ENCODE assay signal across 30 cellular contexts in the genomic region with DNA sequence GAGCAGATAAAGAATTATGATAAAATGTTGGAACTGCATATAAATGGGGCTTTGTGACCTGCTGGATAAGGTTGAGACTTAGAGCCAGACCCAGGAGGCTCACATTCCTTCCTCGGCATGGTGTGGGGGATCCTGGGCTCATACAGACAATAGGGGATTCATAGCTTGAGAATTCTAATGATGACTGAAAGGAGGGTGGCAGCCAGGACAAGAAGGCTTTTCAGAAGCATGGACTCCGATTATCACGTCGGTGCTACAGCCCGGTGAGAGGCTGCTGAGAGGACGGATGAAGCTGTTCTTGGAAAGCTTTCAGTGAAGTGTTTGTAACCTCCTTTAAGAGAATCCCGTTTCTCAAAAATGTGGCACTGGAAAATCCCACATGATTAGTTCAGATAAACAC.
DNase-seq lines count a peak whose midpoint lies in the region; ATAC-seq, FAIRE-seq and TF ChIP-seq lines count a peak whose summit lies in the region.
"Had no signal": no experiment of that assay in that cellular context is flagged by ENCODE, and none has a peak within 500 bp of the region (broad histone marks: within the 10 kb centered on the region; RNA-seq: fewer than 3 reads in every experiment).

No MANE protein-coding gene starts in this region.

- DNase-seq in astrocyte (ENCODE audit: low read depth) (no peak), retina (peak; percentile 29), HFFc6 (no peak), NCI-H82 treated with DMSO at 0.1 percent for 48 hours (lab: John Stamatoyannopoulos, UW; ENCODE audit: unreplicated experiment) (no peak)
- DNase-seq: ACHN; activated CD8-positive, alpha-beta memory T cell treated with anti-CD3 and anti-CD28 coated beads, Interleukin-2, amount 50 U/mL, for 48 hours; activated CD8-positive, alpha-beta T cell treated with anti-CD3 and anti-CD28 coated beads for 36 hours; activated naive CD4-positive, alpha-beta T cell treated with Interleukin-2 at 50 U/mL for 16 hours; BE2C; brain microvascular endothelial cell; CD8-positive, alpha-beta memory T cell; cerebellar nuclear complex; EL; gastrocnemius medialis; KG1; left ventricle myocardium superior; MM.1S; NCI-H2029 treated with DMSO at 0.1 percent for 48 hours; NCI-H524 treated with DMSO at 0.1 percent for 48 hours; psoas muscle; sigmoid colon; stimulated activated CD4-positive, alpha-beta T cell treated with anti-CD3 and anti-CD28 coated beads, Interleukin-4, amount 100 ng/mL, for 1 hour; tibial artery had no signal

- no peaks in the 10 kb centered on the region for H4K20me1 ChIP-seq in astrocyte (ENCODE audit: insufficient read depth, low read length)

- H3K4me1 Mint-ChIP-seq in astrocyte (ENCODE audit: low read depth, unreplicated experiment) (peaks cover 15% of the 10 kb centered on the region), HFFc6 (ENCODE audit: low read depth) (peaks cover 57% of the 10 kb centered on the region)
- H3K4me1 Mint-ChIP-seq: CD8-positive, alpha-beta memory T cell had no signal

- H3K79me2 ChIP-seq in astrocyte (ENCODE audit: insufficient read depth, low read length) = no peaks in the 10 kb centered on the region

- no peaks in the 10 kb centered on the region for H3K9me3 ChIP-seq in HUES48 (ENCODE audit: control insufficient read depth, insufficient read depth, low read length)
- no peaks in the 10 kb centered on the region for H3K9me3 ChIP-seq in astrocyte (ENCODE audit: insufficient read depth, low read depth, low read length)
- H3K9me3 ChIP-seq in iPS-20b (ENCODE audit: insufficient read depth, low read depth, low read length) = no peaks in the 10 kb centered on the region
- H3K9me3 ChIP-seq: BE2C, gastrocnemius medialis, psoas muscle, sigmoid colon, tibial artery had no signal

- H3K4me2 ChIP-seq in astrocyte (ENCODE audit: low read length) = no peak overlapping the region

- H3K9ac ChIP-seq in HUES48 (ENCODE audit: low read depth, low read length) = no peak overlapping the region
- no peak overlapping the region for H3K9ac ChIP-seq in astrocyte (ENCODE audit: low read length)
- peak overlapping the region; percentile 36; the same call in 1 of the 2 replicates for H3K9ac ChIP-seq in iPS-20b (ENCODE audit: low read depth, low read length)

- H3K27me3 ChIP-seq in HUES48 (ENCODE audit: control insufficient read depth, insufficient read depth, low read length) = no peaks in the 10 kb centered on the region
- H3K27me3 ChIP-seq in astrocyte (ENCODE audit: insufficient read depth, low read length) = no peaks in the 10 kb centered on the region
- H3K27me3 ChIP-seq in iPS-20b (ENCODE audit: insufficient read depth, low read length) = no peaks in the 10 kb centered on the region
- H3K27me3 ChIP-seq: brain microvascular endothelial cell, tibial artery had no signal

- H3K27ac ChIP-seq in HUES48 (ENCODE audit: low read depth, low read length) (peak overlapping the region; percentile 65), astrocyte (ENCODE audit: low read depth, low read length) (no peak overlapping the region), iPS-20b (ENCODE audit: low read length) (peak overlapping the region; percentile 8)
- H3K27ac ChIP-seq: brain microvascular endothelial cell, gastrocnemius medialis, psoas muscle, sigmoid colon, tibial artery had no signal

- no peak for ATAC-seq in GM19455 (IDR thresholded peaks at IDR 0.05; ENCODE audit: unreplicated experiment)
- ATAC-seq: activated CD8-positive, alpha-beta T cell treated with anti-CD3 and anti-CD28 coated beads for 36 hours; gastrocnemius medialis; GM12878; psoas muscle had no signal

- H3K4me1 ChIP-seq in HUES48 (ENCODE audit: control insufficient read depth, insufficient read depth, low read length) (peaks cover 30% of the 10 kb centered on the region), astrocyte (ENCODE audit: insufficient read depth, low read length) (no peaks in the 10 kb centered on the region), iPS-20b (ENCODE audit: insufficient read depth, low read length) (peaks cover 28% of the 10 kb centered on the region)
- H3K4me1 ChIP-seq: BE2C, gastrocnemius medialis, psoas muscle, sigmoid colon, tibial artery had no signal

- H2AFZ ChIP-seq in astrocyte (ENCODE audit: low read depth, low read length) = no peak overlapping the region

- H3K36me3 ChIP-seq in HUES48 (ENCODE audit: control insufficient read depth, insufficient read depth, low read length) = no peaks in the 10 kb centered on the region
- no peaks in the 10 kb centered on the region for H3K36me3 ChIP-seq in astrocyte (ENCODE audit: insufficient read depth, low read length)
- H3K36me3 ChIP-seq in iPS-20b (ENCODE audit: insufficient read depth, low read depth, low read length) = no peaks in the 10 kb centered on the region
- H3K36me3 ChIP-seq: BE2C, brain microvascular endothelial cell, gastrocnemius medialis, sigmoid colon, tibial artery had no signal

- no peaks in the 10 kb centered on the region for H3K27me3 Mint-ChIP-seq in astrocyte (ENCODE audit: low read depth, unreplicated experiment)
- peaks cover 2% of the 10 kb centered on the region; the same call in 1 of the 2 replicates for H3K27me3 Mint-ChIP-seq in HFFc6 (ENCODE audit: insufficient read depth)

- H3K27ac Mint-ChIP-seq in astrocyte (ENCODE audit: unreplicated experiment) = peak overlapping the region; percentile 59
- no peak overlapping the region for H3K27ac Mint-ChIP-seq in HFFc6
- H3K27ac Mint-ChIP-seq: activated CD8-positive, alpha-beta T cell treated with anti-CD3 and anti-CD28 coated beads for 36 hours; activated T-helper 1 cell treated with anti-CD3 and anti-CD28 coated beads, Interleukin-12 subunit alpha, Interleukin-12 subunit beta, Interleukin-2, Interleukin-4 antibody, amounts not matched to agents 30 ng/mL and 10 ng/mL and 1 ng/mL, durations not matched to agents 14 hours and 24 hours and 36 hours; CD8-positive, alpha-beta memory T cell; mesothelial cell of epicardium had no signal

- no peak overlapping the region for H3K4me3 Mint-ChIP-seq in astrocyte (ENCODE audit: unreplicated experiment)
- H3K4me3 Mint-ChIP-seq in HFFc6 = no peak overlapping the region
- H3K4me3 Mint-ChIP-seq: activated CD8-positive, alpha-beta T cell treated with anti-CD3 and anti-CD28 coated beads for 36 hours; activated T-helper 1 cell treated with anti-CD3 and anti-CD28 coated beads, Interleukin-12 subunit alpha, Interleukin-12 subunit beta, Interleukin-2, Interleukin-4 antibody, amounts not matched to agents 30 ng/mL and 10 ng/mL and 1 ng/mL, durations not matched to agents 14 hours and 24 hours and 36 hours; CD8-positive, alpha-beta memory T cell; mesothelial cell of epicardium had no signal

- H3K9me3 Mint-ChIP-seq in astrocyte (ENCODE audit: unreplicated experiment) (no peaks in the 10 kb centered on the region), HFFc6 (no peaks in the 10 kb centered on the region)
- H3K9me3 Mint-ChIP-seq: activated CD8-positive, alpha-beta T cell treated with anti-CD3 and anti-CD28 coated beads for 36 hours; activated T-helper 1 cell treated with anti-CD3 and anti-CD28 coated beads, Interleukin-12 subunit alpha, Interleukin-12 subunit beta, Interleukin-2, Interleukin-4 antibody, amounts not matched to agents 30 ng/mL and 10 ng/mL and 1 ng/mL, durations not matched to agents 14 hours and 24 hours and 36 hours; mesothelial cell of epicardium had no signal

- H3K4me3 ChIP-seq in HUES48 (ENCODE audit: low read depth, low read length) (no peak overlapping the region; the same call in 1 of the 2 replicates), astrocyte (ENCODE audit: insufficient read depth, low read depth, low read length) (no peak overlapping the region), iPS-20b (ENCODE audit: low read length) (peak overlapping the region; percentile 46; the same call in 1 of the 2 replicates)
- H3K4me3 ChIP-seq: gastrocnemius medialis, GM12878, psoas muscle, sigmoid colon, tibial artery had no signal

- FAIRE-seq in astrocyte (lab: Jason Lieb, UNC) = no peak
- FAIRE-seq: GM12878, keratinocyte had no signal

- no peaks in the 10 kb centered on the region for H3K36me3 Mint-ChIP-seq in astrocyte (ENCODE audit: low read depth, unreplicated experiment)
- H3K36me3 Mint-ChIP-seq in HFFc6 (ENCODE audit: low read depth) = 0 out of 2 replicates have a peak, but pooled peaks cover 4% of the 10 kb centered on the region
- H3K36me3 Mint-ChIP-seq: CD8-positive, alpha-beta memory T cell; mesothelial cell of epicardium had no signal

- TF ChIP-seq CTCF in astrocyte (IDR thresholded peaks at IDR 0.05; ENCODE audit: insufficient read depth, low read depth, low read length) = no peak
- TF ChIP-seq CTCF in HFFc6 (IDR thresholded peaks at IDR 0.05) = no peak
